ENCODE assay signal across 33 cellular contexts in genomic region chr5:164433471-164433870, GRCh38.
A peak's percentile ranks its signal among the peaks of the same experiment; 100 is the strongest.
DNase-seq lines count a peak whose midpoint lies in the region; ATAC-seq, FAIRE-seq and TF ChIP-seq lines count a peak whose summit lies in the region.
"Had no signal": no experiment of that assay in that cellular context is flagged by ENCODE, and none has a peak within 500 bp of the region (broad histone marks: within the 10 kb centered on the region; RNA-seq: fewer than 3 reads in every experiment).

No MANE protein-coding gene starts in this region.

- H3K9ac ChIP-seq in PC-3 (ENCODE audit: low read length) (no peak overlapping the region), K562 (ENCODE audit: insufficient read depth in 1 of 2, low read depth in 2 of 2, low read length in 2 of 2) (no peak overlapping the region)
- H3K9ac ChIP-seq: parathyroid adenoma had no signal

- TF ChIP-seq POLR2A in K562 (conservative IDR thresholded peaks at IDR 0.05) = no peak

- H2AFZ ChIP-seq in PC-3 (ENCODE audit: low read length) = no peak overlapping the region
- no peak overlapping the region for H2AFZ ChIP-seq in K562 (ENCODE audit: low read depth, low read length)
- H2AFZ ChIP-seq: parathyroid adenoma had no signal

- DNase-seq in A172 (ENCODE audit: low spot score) (peak; percentile 55), PC-3 (peak; percentile 1), K562 (ENCODE audit: extremely low read depth in 1 of 4, low spot score in 3 of 4) (no peak), iris pigment epithelial cell (ENCODE audit: low read depth) (peak; percentile 26), NCI-H82 (lab: John Stamatoyannopoulos, UW) (no peak), NCI-H128 (lab: John Stamatoyannopoulos, UW; ENCODE audit: unreplicated experiment) (no peak), GM19240 (ENCODE audit: insufficient read length, low spot score) (no peak), NCI-H1694 (lab: John Stamatoyannopoulos, UW) (no peak)
- DNase-seq: activated CD4-positive, alpha-beta memory T cell treated with anti-CD3 and anti-CD28 coated beads for 36 hours; activated CD4-positive, alpha-beta T cell treated with anti-CD3 and anti-CD28 coated beads for 1 hour; activated naive CD4-positive, alpha-beta T cell treated with Interleukin-2 at 50 U/mL for 16 hours; adrenal gland; AML-193; caudate nucleus; CD4-positive, CD25-positive, alpha-beta regulatory T cell; cortex of kidney; DND-41; GOT3; heart right ventricle; NCI-H1092 treated with DMSO at 0.1 percent for 48 hours; NCI-H187 treated with DMSO at 0.1 percent for 48 hours; NCI-H526; nephron progenitor cell; NK-92 treated with Interleukin-12 subunit alpha and Interleukin-12 subunit beta, amount 100 ng/mL, for 24 hours; right cardiac atrium; stimulated activated CD4-positive, alpha-beta T cell treated with anti-CD3 and anti-CD28 coated beads, Interleukin-2, amount 100 ng/mL, for 24 hours; T-helper 2 cell had no signal

- in situ Hi-C loops in K562 (cut with MboI) = no loop called here

- H4K20me1 ChIP-seq in PC-3 (ENCODE audit: low read length) = no peaks in the 10 kb centered on the region
- no peaks in the 10 kb centered on the region for H4K20me1 ChIP-seq in K562 (replicated peaks; ENCODE audit: control insufficient read depth, insufficient read depth, low read length)

- intact Hi-C loops in PC-3 (cut with micrococcal nuclease) = no loop called here
- intact Hi-C loops in K562 (cut with micrococcal nuclease) = no loop called here

- TF ChIP-seq RAD21 in K562 (CRISPR knock-in tag; conservative IDR thresholded peaks at IDR 0.05 in 1 of 2, IDR thresholded peaks at IDR 0.05 in 1 of 2) = no peak

- no peaks in the 10 kb centered on the region; the same call in 1 of the 2 replicates for H3K9me3 ChIP-seq in PC-3 (ENCODE audit: low read length)
- H3K9me3 ChIP-seq in K562 (replicated peaks; ENCODE audit: control insufficient read depth, insufficient read depth, low read depth, low read length) = no peaks in the 10 kb centered on the region
- H3K9me3 ChIP-seq: adrenal gland, thoracic aorta had no signal

- H3K27me3 ChIP-seq in PC-3 (ENCODE audit: low read length) (no peaks in the 10 kb centered on the region), K562 (ENCODE audit: control insufficient read depth in 2 of 2, insufficient read depth in 2 of 2, low read length in 2 of 2) (no peaks in the 10 kb centered on the region)
- H3K27me3 ChIP-seq: adrenal gland, heart right ventricle had no signal

- H3K4me1 ChIP-seq in PC-3 (ENCODE audit: insufficient read depth, low read length) = no peaks in the 10 kb centered on the region
- no peaks in the 10 kb centered on the region for H3K4me1 ChIP-seq in K562 (replicated peaks in 1 of 2; ENCODE audit: control insufficient read depth in 2 of 2, insufficient read depth in 2 of 2, low read length in 2 of 2)
- H3K4me1 ChIP-seq: adrenal gland, heart right ventricle, parathyroid adenoma had no signal

- BruUV-seq in PC-3 (replicated peaks; lab: Mats Ljungman, UMichigan) (no TSS peak), K562 (replicated peaks; lab: Mats Ljungman, UMichigan) (no TSS peak)

- H3K4me2 ChIP-seq in PC-3 (ENCODE audit: low read length) = no peak overlapping the region
- H3K4me2 ChIP-seq in K562 (ENCODE audit: insufficient read depth, low read length) = no peak overlapping the region

- TF ChIP-seq CTCF in PC-3 (conservative IDR thresholded peaks at IDR 0.05; ENCODE audit: low read depth, low read length) = no peak
- TF ChIP-seq CTCF in K562 (IDR thresholded peaks at IDR 0.05 in 2 of 3, conservative IDR thresholded peaks at IDR 0.05 in 1 of 3; ENCODE audit: insufficient read depth in 2 of 3, low read depth in 1 of 3, low read length in 3 of 3) = no peak

- H3K4me3 ChIP-seq in PC-3 (ENCODE audit: low read length) (no peak overlapping the region), K562 (no peak overlapping the region)
- H3K4me3 ChIP-seq: adrenal gland, heart right ventricle, thoracic aorta had no signal

- no peak for FAIRE-seq in K562 (lab: Jason Lieb, UNC)
- FAIRE-seq: A204.1, frontal cortex, urothelium cell line had no signal

- CTCF ChIA-PET in PC-3 (lab: Charles Lee) = no interaction called here
- CTCF ChIA-PET in K562 (lab: Yijun Ruan, JAX; ENCODE audit: low intra/inter-chr PET ratio) = no interaction called here

- no peaks in the 10 kb centered on the region for H3K9me2 ChIP-seq in PC-3 (replicated peaks; ENCODE audit: low read length)

- no peaks in the 10 kb centered on the region for H3K79me2 ChIP-seq in PC-3 (ENCODE audit: low read length)
- H3K79me2 ChIP-seq in K562 (ENCODE audit: control insufficient read depth, insufficient read depth, low read length) = no peaks in the 10 kb centered on the region
- H3K79me2 ChIP-seq: parathyroid adenoma had no signal

- no peak overlapping the region for H3K27ac ChIP-seq in PC-3 (ENCODE audit: low read length)
- no peak overlapping the region for H3K27ac ChIP-seq in K562 (ENCODE audit: extremely low read depth, low read depth, low read length)
- H3K27ac ChIP-seq: adrenal gland, heart right ventricle, parathyroid adenoma, thoracic aorta had no signal

- TF ChIP-seq EP300 in K562 (IDR thresholded peaks at IDR 0.05; ENCODE audit: low read length) = no peak

- no peaks in the 10 kb centered on the region for H3F3A ChIP-seq in PC-3 (ENCODE audit: low read length, unreplicated experiment)

- H3K36me3 ChIP-seq in PC-3 (ENCODE audit: low read depth, low read length) (no peaks in the 10 kb centered on the region), K562 (ENCODE audit: control insufficient read depth, insufficient read depth, low read length) (no peaks in the 10 kb centered on the region)
- H3K36me3 ChIP-seq: adrenal gland, heart right ventricle, thoracic aorta had no signal

- POLR2A ChIA-PET in PC-3 (lab: Charles Lee; ENCODE audit: unreplicated experiment) = no interaction called here
- POLR2A ChIA-PET in K562 (lab: Yijun Ruan, JAX) = no interaction called here

- H3K9me1 ChIP-seq in K562 (ENCODE audit: control insufficient read depth, insufficient read depth, low read length) = no peaks in the 10 kb centered on the region

- ATAC-seq in PC-3 (no peak), K562 (no peak)
- ATAC-seq: heart right ventricle, right cardiac atrium, Right ventricle myocardium inferior had no signal

TF ChIP-seq in K562, 482 proteins besides CTCF, POLR2A, EP300 and RAD21:
- TF ChIP-seq GATA2 (CRISPR knock-in tag; IDR thresholded peaks at IDR 0.05) (peak; percentile 43; the same call in 1 of the 2 replicates), LCOR (CRISPR knock-in tag; IDR thresholded peaks at IDR 0.05) (no peak)

Comparison
In these comparisons a context has a peak if more than half of its experiments do, and no peak if none do; other contexts are left out.
1. DNase-seq: peak in A172 (single experiment), PC-3 (single experiment) and iris pigment epithelial cell (single experiment); none in K562 (0 of 4), NCI-H82 (single experiment), NCI-H128 (single experiment), GM19240 (single experiment) and NCI-H1694 (single experiment).